Comparison of ENCODE assay signal across 10 cellular contexts in the genomic region with DNA sequence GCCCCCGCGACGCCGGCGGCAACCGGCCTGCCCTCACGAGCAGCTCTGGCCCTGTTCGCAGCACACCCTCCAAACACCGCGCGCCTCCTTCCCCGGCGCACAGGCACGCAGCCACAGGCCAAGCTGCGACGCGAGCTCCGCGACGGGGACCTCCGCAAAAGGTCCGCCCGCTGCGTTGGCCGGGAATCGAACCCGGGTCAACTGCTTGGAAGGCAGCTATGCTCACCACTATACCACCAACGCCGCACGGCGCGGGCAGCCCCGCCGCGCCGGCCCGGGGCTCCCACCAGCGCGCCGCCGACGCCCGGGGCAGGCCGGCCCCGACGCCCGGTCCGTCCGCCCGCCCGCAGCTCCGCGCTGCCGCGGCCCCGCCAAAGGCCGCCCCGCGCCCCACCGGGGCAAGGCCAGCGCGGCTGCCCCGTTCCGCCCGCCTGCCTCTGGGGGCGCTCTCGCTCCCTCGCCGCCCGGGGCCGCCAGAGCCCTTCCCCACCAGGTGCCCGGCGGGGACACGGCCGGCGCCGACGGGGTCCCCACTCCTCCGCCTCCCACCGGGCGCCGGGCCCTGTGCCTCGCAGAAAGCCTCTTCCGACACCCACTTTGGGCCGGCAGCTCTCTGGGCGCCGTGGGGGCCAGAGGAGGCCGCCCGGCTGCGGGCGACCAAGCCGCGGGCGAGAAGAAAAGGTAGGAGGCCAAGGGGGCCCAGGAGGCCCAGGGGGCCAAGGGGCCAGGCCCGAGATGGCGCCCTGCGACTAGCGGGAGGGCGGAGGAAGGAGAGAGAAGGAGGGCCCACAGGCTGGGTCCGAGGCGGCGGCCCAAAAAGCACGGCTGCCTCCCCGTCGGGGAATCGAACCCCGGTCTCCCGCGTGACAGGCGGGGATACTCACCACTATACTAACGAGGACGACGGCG. TPM values are rescaled to one million over a fixed set of nuclear protein-coding genes. Genes with fewer than 3 reads are reported as not detected.
DNase-seq lines count a peak whose midpoint lies in the region; ATAC-seq and TF ChIP-seq lines count a peak whose summit lies in the region.
"Not testable (repeated sequence)": the region's sequence is repeated elsewhere in the genome, so short reads cannot be mapped to it uniquely, and the experiment has no call there.
"Had no signal": no experiment of that assay in that cellular context is flagged by ENCODE, and none has a peak within 500 bp of the region (broad histone marks: within the 10 kb centered on the region; RNA-seq: fewer than 3 reads in every experiment).

No MANE protein-coding gene starts in this region.

- H3K36me3 Mint-ChIP-seq in GM23338 (ENCODE audit: low read depth); activated CD8-positive, alpha-beta T cell treated with anti-CD3 and anti-CD28 coated beads for 36 hours (ENCODE audit: low read depth): not testable (repeated sequence)

- H3K4me3 Mint-ChIP-seq in GM23338; activated CD8-positive, alpha-beta T cell treated with anti-CD3 and anti-CD28 coated beads for 36 hours: not testable (repeated sequence)

- not testable (repeated sequence) for DNase-seq in GM23338 (ENCODE audit: low spot score); activated CD8-positive, alpha-beta T cell treated with anti-CD3 and anti-CD28 coated beads for 36 hours; right cardiac atrium; stimulated activated naive CD8-positive, alpha-beta T cell treated with anti-CD3 and anti-CD28 coated beads, Interleukin-15, Interleukin-2, amounts not matched to agents 100 U/mL and 50 U/mL, for 24 hours

- POLR2A ChIA-PET in activated CD8-positive, alpha-beta T cell treated with anti-CD3 and anti-CD28 coated beads for 36 hours (lab: Charles Lee): not testable (repeated sequence)

- not testable (repeated sequence) for H3K27me3 Mint-ChIP-seq in GM23338 (ENCODE audit: insufficient read depth, low read depth, poor library complexity); activated CD8-positive, alpha-beta T cell treated with anti-CD3 and anti-CD28 coated beads for 36 hours

- intact Hi-C loops in activated CD8-positive, alpha-beta T cell treated with anti-CD3 and anti-CD28 coated beads for 36 hours (cut with micrococcal nuclease); right cardiac atrium (cut with DNase I): not testable (repeated sequence)

- not testable (repeated sequence) for H3K79me2 ChIP-seq in GM23338 (replicated peaks; ENCODE audit: insufficient read depth)

- not testable (repeated sequence) for H3K4me3 ChIP-seq in GM23338; right cardiac atrium (ENCODE audit: low read length)

- H3K9me3 ChIP-seq in right cardiac atrium (ENCODE audit: control insufficient read depth, low read length): not testable (repeated sequence)

- H4K20me1 ChIP-seq in GM23338 (replicated peaks; ENCODE audit: insufficient read depth): not testable (repeated sequence)

- ATAC-seq in GM18517 (IDR thresholded peaks at IDR 0.05; ENCODE audit: unreplicated experiment): peak; percentile 18
- ATAC-seq in GM19452 (IDR thresholded peaks at IDR 0.05; ENCODE audit: unreplicated experiment): peak; percentile 25
- peak; percentile 17 for ATAC-seq in GM23338
- peak; percentile 31 for ATAC-seq in HG02970 (IDR thresholded peaks at IDR 0.05; ENCODE audit: low FRiP score, unreplicated experiment)
- ATAC-seq in HG03442 (IDR thresholded peaks at IDR 0.05; ENCODE audit: unreplicated experiment): peak; percentile 27
- ATAC-seq in activated CD8-positive, alpha-beta T cell treated with anti-CD3 and anti-CD28 coated beads for 36 hours: peak; percentile 34
- ATAC-seq in right cardiac atrium: peak; percentile 5 to 13
- peak; percentile 58 for ATAC-seq in stimulated activated naive CD8-positive, alpha-beta T cell treated with anti-CD3 and anti-CD28 coated beads, Interleukin-15, Interleukin-2, amounts not matched to agents 100 U/mL and 50 U/mL, for 24 hours

- not testable (repeated sequence) for H3K36me3 ChIP-seq in GM23338 (ENCODE audit: insufficient read depth)

- CTCF ChIA-PET in activated CD8-positive, alpha-beta T cell treated with anti-CD3 and anti-CD28 coated beads for 36 hours (lab: Charles Lee): not testable (repeated sequence)

- H3K4me2 ChIP-seq in GM23338: not testable (repeated sequence)

- not testable (repeated sequence) for H3K9me3 Mint-ChIP-seq in GM23338; activated CD8-positive, alpha-beta T cell treated with anti-CD3 and anti-CD28 coated beads for 36 hours

- not testable (repeated sequence) for TF ChIP-seq CTCF in GM23338 (conservative IDR thresholded peaks at IDR 0.05; ENCODE audit: low read depth in 2 of 2); activated CD8-positive, alpha-beta T cell treated with anti-CD3 and anti-CD28 coated beads for 36 hours (IDR thresholded peaks at IDR 0.05)

- H3K4me1 ChIP-seq in GM23338 (ENCODE audit: insufficient read depth); right cardiac atrium (ENCODE audit: control insufficient read depth, insufficient read depth, low read length): not testable (repeated sequence)

- not testable (repeated sequence) for H2AFZ ChIP-seq in GM23338

- not testable (repeated sequence) for H3K9me2 ChIP-seq in GM23338 (ENCODE audit: insufficient read depth)

- peaks cover 20% of the 10 kb centered on the region for H3K27me3 ChIP-seq in GM23338 (ENCODE audit: insufficient read depth)
- not testable (repeated sequence) for H3K27me3 ChIP-seq in right cardiac atrium (ENCODE audit: control insufficient read depth, insufficient read depth)

- not testable (repeated sequence) for H3K27ac ChIP-seq in GM23338 (ENCODE audit: low read depth); right cardiac atrium (ENCODE audit: low read length)

- H3K4me1 Mint-ChIP-seq in GM23338; activated CD8-positive, alpha-beta T cell treated with anti-CD3 and anti-CD28 coated beads for 36 hours (ENCODE audit: low read depth): not testable (repeated sequence)

- H3F3A ChIP-seq in GM23338 (replicated peaks; ENCODE audit: low read depth): not testable (repeated sequence)

- no CpG with 5 or more reads among the region's 114 CpGs for WGBS in right cardiac atrium

- H3K27ac Mint-ChIP-seq in GM23338; activated CD8-positive, alpha-beta T cell treated with anti-CD3 and anti-CD28 coated beads for 36 hours: not testable (repeated sequence)

RNA-seq across cellular contexts. Expression of a gene that starts 42.8 kb away (rescaled TPM):
- total RNA-seq in GM23338 (2014; rRNA removed; shearing (Covaris generic)): 1.3 TPM in 1 of 2 replicates, not detected in the other
- polyA plus RNA-seq in GM23338 (2016; fragmentation: Nextera tagmentation; extraction: Ambion mirVana) (0.08 and 0.38 TPM in 2 replicates), right cardiac atrium (5.7 TPM)
- not detected for total RNA-seq in activated CD8-positive, alpha-beta T cell treated with anti-CD3 and anti-CD28 coated beads for 36 hours
- total RNA-seq in right cardiac atrium: 10 to 100 TPM; 10.3 to 29.5 (median 19.7) TPM
- total RNA-seq: CD4-positive, CD25-positive, alpha-beta regulatory T cell; myocyte had no signal
